18 cellular contexts compared by ENCODE assay signal in the genomic region with DNA sequence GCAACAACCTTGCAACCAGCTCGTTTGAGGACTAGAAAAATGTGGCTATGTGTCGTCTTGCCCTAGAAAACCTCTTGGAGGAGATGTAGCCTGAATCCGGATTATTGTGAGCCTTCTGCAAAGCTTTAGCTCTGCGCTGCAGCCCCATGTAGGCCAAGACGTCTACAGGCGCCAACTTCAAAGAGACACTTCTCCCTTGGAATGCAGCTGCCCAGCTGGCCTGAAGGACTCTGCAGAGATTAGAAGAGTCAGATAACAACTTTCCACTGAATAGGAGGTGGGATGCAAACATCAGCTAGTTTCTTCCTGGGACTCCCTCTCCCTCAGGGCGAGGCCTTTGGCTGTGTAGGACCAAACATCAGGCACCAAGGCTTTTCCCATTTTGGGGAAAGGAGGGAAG.
"Had no signal": no experiment of that assay in that cellular context is flagged by ENCODE, and none has a peak within 500 bp of the region (broad histone marks: within the 10 kb centered on the region; RNA-seq: fewer than 3 reads in every experiment).

No MANE protein-coding gene starts in this region.

- H3K27me3 ChIP-seq: body of pancreas, thyroid gland had no signal

- H3K36me3 ChIP-seq: thyroid gland had no signal

- DNase-seq: activated CD4-positive, CD25-positive, alpha-beta regulatory T cell treated with anti-CD3 and anti-CD28 coated beads, Interleukin-2, amount 50 U/mL, for 72 hours; activated naive CD8-positive, alpha-beta T cell treated with anti-CD3 and anti-CD28 coated beads for 36 hours; amygdala; body of pancreas; effector CD4-positive, alpha-beta T cell; foreskin fibroblast; glutamatergic neuron; left colon; mucosa of descending colon; naive thymus-derived CD8-positive, alpha-beta T cell; posterior cingulate gyrus; retina; stimulated activated CD4-positive, alpha-beta T cell treated with anti-CD3 and anti-CD28 coated beads, Interleukin-12 subunit alpha, Interleukin-12 subunit beta, amount 100 ng/mL, for 4 hours; stimulated activated CD4-positive, alpha-beta T cell treated with anti-CD3 and anti-CD28 coated beads, Interleukin-2, amount 100 ng/mL, for 24 hours; T1000; thyroid gland had no signal

- H3K9me3 ChIP-seq: body of pancreas, mucosa of descending colon, thyroid gland had no signal

- ATAC-seq: body of pancreas; mucosa of descending colon; naive thymus-derived CD8-positive, alpha-beta T cell; stimulated activated effector memory CD8-positive, alpha-beta T cell treated with anti-CD3 and anti-CD28 coated beads, Interleukin-12 subunit alpha, Interleukin-12 subunit beta, amount 100 ng/mL, for 72 hours had no signal

- H3K4me1 ChIP-seq: body of pancreas, thyroid gland had no signal

- H3K4me3 ChIP-seq: body of pancreas, coronary artery, mucosa of descending colon, thyroid gland had no signal

- H3K27ac ChIP-seq: body of pancreas, coronary artery, thyroid gland had no signal
